20 cellular contexts compared by ENCODE assay signal in the genomic region with DNA sequence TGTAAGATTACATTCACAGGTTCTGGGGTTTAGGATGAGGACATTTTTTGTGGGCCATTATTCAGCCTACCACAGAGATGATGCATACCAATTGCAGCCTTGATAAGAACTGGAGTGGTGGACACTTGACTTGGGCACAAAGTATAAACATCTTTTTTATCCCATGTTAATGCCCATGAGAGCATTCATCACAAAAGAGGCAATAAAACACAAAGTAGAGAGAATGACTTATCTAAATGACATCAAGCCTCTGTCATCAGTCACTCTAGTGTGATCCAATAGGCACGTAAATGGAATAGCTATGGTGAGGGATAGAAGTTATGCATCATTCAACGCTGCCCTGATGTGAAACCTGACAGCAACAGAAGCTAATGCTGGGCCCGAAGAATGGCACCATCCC. TPM values are rescaled to one million over a fixed set of nuclear protein-coding genes. Genes with fewer than 3 reads are reported as not detected.
"Had no signal": no experiment of that assay in that cellular context is flagged by ENCODE, and none has a peak within 500 bp of the region (broad histone marks: within the 10 kb centered on the region; RNA-seq: fewer than 3 reads in every experiment).

No MANE protein-coding gene starts in this region.

- H3K4me3 Mint-ChIP-seq: activated CD4-positive, alpha-beta T cell treated with anti-CD3 and anti-CD28 coated beads for 36 hours; activated T-helper 1 cell treated with anti-CD3 and anti-CD28 coated beads, Interleukin-12 subunit alpha, Interleukin-12 subunit beta, Interleukin-2, Interleukin-4 antibody, amounts not matched to agents 30 ng/mL and 10 ng/mL and 1 ng/mL, durations not matched to agents 14 hours and 24 hours and 36 hours; nephron; stimulated activated naive B cell treated with anti-CD40 and anti-IgM and Interleukin-4, amounts not matched to agents 10 μg/mL and 1 μg/mL and 100 μg/mL, for 72 hours had no signal

- H3K27me3 ChIP-seq: adrenal gland, cardiac muscle cell, gastrocnemius medialis, left lung, sigmoid colon, upper lobe of right lung had no signal

- H3K36me3 Mint-ChIP-seq: activated naive CD4-positive, alpha-beta T cell treated with anti-CD3 and anti-CD28 coated beads, Interleukin-2, amount 50 U/mL, for 72 hours; stimulated activated naive B cell treated with anti-CD40 and anti-IgM and Interleukin-4, amounts not matched to agents 10 μg/mL and 1 μg/mL and 100 μg/mL, for 72 hours had no signal

- H3K27me3 Mint-ChIP-seq: stimulated activated naive B cell treated with anti-CD40 and anti-IgM and Interleukin-4, amounts not matched to agents 10 μg/mL and 1 μg/mL and 100 μg/mL, for 72 hours had no signal

- H3K36me3 ChIP-seq: adrenal gland, cardiac muscle cell, gastrocnemius medialis, left lung, sigmoid colon, spleen, upper lobe of right lung had no signal

- H3K9me3 ChIP-seq: adrenal gland, gastrocnemius medialis, left lung, sigmoid colon, spleen, upper lobe of right lung had no signal

- H3K4me3 ChIP-seq: adrenal gland, cardiac muscle cell, dorsolateral prefrontal cortex, gastrocnemius medialis, left lung, sigmoid colon, spleen, upper lobe of right lung had no signal

- H3K27ac ChIP-seq: adrenal gland, cardiac muscle cell, dorsolateral prefrontal cortex, epithelial cell of prostate, gastrocnemius medialis, left lung, sigmoid colon, spleen, upper lobe of right lung had no signal

- FAIRE-seq: kidney had no signal

- H3K9me3 Mint-ChIP-seq: activated naive CD4-positive, alpha-beta T cell treated with anti-CD3 and anti-CD28 coated beads, Interleukin-2, amount 50 U/mL, for 72 hours; activated T-helper 1 cell treated with anti-CD3 and anti-CD28 coated beads, Interleukin-12 subunit alpha, Interleukin-12 subunit beta, Interleukin-2, Interleukin-4 antibody, amounts not matched to agents 30 ng/mL and 10 ng/mL and 1 ng/mL, durations not matched to agents 14 hours and 24 hours and 36 hours had no signal

- DNase-seq: activated CD4-positive, alpha-beta T cell treated with anti-CD3 and anti-CD28 coated beads for 36 hours; activated CD4-positive, alpha-beta T cell treated with anti-CD3 and anti-CD28 coated beads, Interleukin-2, amount 50 U/mL, for 48 hours; activated gamma-delta T cell treated with Interleukin-2 at 50 U/mL for 16 hours; adrenal gland; dorsolateral prefrontal cortex; gastrocnemius medialis; head of caudate nucleus; kidney; left lung; midbrain; sigmoid colon; spleen; stimulated activated naive B cell treated with anti-CD40 and anti-IgM and Interleukin-4, amounts not matched to agents 10 μg/mL and 1 μg/mL and 100 μg/mL, for 72 hours; upper lobe of right lung had no signal

- H3K4me1 Mint-ChIP-seq: activated CD4-positive, alpha-beta T cell treated with anti-CD3 and anti-CD28 coated beads for 36 hours; nephron; stimulated activated naive B cell treated with anti-CD40 and anti-IgM and Interleukin-4, amounts not matched to agents 10 μg/mL and 1 μg/mL and 100 μg/mL, for 72 hours had no signal

- H3K4me1 ChIP-seq: adrenal gland, gastrocnemius medialis, left lung, sigmoid colon, spleen, upper lobe of right lung had no signal

- H3K27ac Mint-ChIP-seq: activated CD4-positive, alpha-beta T cell treated with anti-CD3 and anti-CD28 coated beads for 36 hours; activated naive CD4-positive, alpha-beta T cell treated with anti-CD3 and anti-CD28 coated beads, Interleukin-2, amount 50 U/mL, for 72 hours; activated T-helper 1 cell treated with anti-CD3 and anti-CD28 coated beads, Interleukin-12 subunit alpha, Interleukin-12 subunit beta, Interleukin-2, Interleukin-4 antibody, amounts not matched to agents 30 ng/mL and 10 ng/mL and 1 ng/mL, durations not matched to agents 14 hours and 24 hours and 36 hours; nephron; stimulated activated naive B cell treated with anti-CD40 and anti-IgM and Interleukin-4, amounts not matched to agents 10 μg/mL and 1 μg/mL and 100 μg/mL, for 72 hours had no signal

RNA-seq across cellular contexts. Expression of gene VEPH1, which starts 25.8 kb away (rescaled TPM):
- total RNA-seq: activated CD4-positive, alpha-beta T cell treated with anti-CD3 and anti-CD28 coated beads for 36 hours; activated naive CD4-positive, alpha-beta T cell treated with anti-CD3 and anti-CD28 coated beads, Interleukin-2, amount 50 U/mL, for 72 hours; activated T-helper 1 cell treated with anti-CD3 and anti-CD28 coated beads, Interleukin-12 subunit alpha, Interleukin-12 subunit beta, Interleukin-2, Interleukin-4 antibody, amounts not matched to agents 30 ng/mL and 10 ng/mL and 1 ng/mL, durations not matched to agents 14 hours and 24 hours and 36 hours; T-helper 2 cell treated with Interferon-gamma antibody and Interleukin-4, amounts not matched to agents 100 ng/mL and 5 ng/mL, for 36 hours had no signal

RNA-seq across cellular contexts. Expression of gene PTX3, which starts 40.8 kb away (rescaled TPM):
- total RNA-seq: activated T-helper 1 cell treated with anti-CD3 and anti-CD28 coated beads, Interleukin-12 subunit alpha, Interleukin-12 subunit beta, Interleukin-2, Interleukin-4 antibody, amounts not matched to agents 30 ng/mL and 10 ng/mL and 1 ng/mL, durations not matched to agents 14 hours and 24 hours and 36 hours; T-helper 2 cell treated with Interferon-gamma antibody and Interleukin-4, amounts not matched to agents 100 ng/mL and 5 ng/mL, for 36 hours had no signal
